ENCODE assay signal across 8 cellular contexts in the genomic region with DNA sequence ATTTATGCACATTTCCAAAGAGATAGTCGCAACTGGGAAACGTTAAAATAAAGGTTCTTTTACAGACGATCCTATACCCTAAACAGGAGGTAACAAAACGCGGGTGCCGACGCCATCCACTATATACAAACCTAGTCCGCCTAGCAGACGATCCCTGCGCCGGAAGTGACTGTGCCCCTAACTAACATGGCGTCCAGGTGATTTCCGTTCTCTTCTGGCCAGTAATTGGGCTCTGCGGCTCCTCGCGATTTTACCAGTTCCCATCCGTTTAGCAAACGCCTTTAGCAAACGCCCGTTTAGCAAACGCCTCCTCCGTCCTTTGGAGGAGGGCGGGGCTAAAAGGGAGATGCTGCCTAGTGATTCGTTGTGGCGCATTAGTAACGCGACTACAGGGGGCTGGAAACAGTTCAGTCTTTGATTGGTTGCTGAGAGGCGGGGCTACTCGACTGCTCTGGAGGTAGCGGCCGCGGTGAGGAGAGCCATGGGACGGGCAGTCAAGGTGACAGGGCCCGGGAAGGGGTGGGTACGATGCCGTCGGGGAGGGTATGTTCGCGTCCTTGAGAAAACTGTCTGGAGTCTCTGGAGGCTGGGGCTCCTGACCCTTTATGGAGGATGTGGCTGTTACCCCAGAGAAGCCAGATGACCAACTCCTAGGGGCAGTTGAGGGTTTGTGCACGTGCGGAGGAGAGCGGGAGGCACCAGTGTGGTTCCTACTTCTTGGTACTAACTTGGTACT.
A peak's percentile ranks its signal among the peaks of the same experiment; 100 is the strongest.
DNase-seq lines count a peak whose midpoint lies in the region; ATAC-seq and TF ChIP-seq lines count a peak whose summit lies in the region.

A gene (plus strand): TSS at position 405 of the 736 bp plus-strand sequence. CDS start 77 bp downstream, at position 482.

- DNase-seq in AG09319 (ENCODE audit: extremely low read depth, low read depth): peak; percentile 94
- peak; percentile 98 for DNase-seq in NCI-H446 treated with DMSO at 0.1 percent for 48 hours (lab: John Stamatoyannopoulos, UW)
- DNase-seq in cerebellar nuclear complex (lab: John Stamatoyannopoulos, UW): peak; percentile 97
- DNase-seq in islet precursor cell: peak; percentile 100
- peak; percentile 92 to 94 (median 94) for DNase-seq in stimulated activated CD4-positive, alpha-beta T cell treated with anti-CD3 and anti-CD28 coated beads, Interleukin-12 subunit alpha, Interleukin-12 subunit beta, amount 100 ng/mL, for 48 hours (ENCODE audit: low read depth in 2 of 3, low spot score in 1 of 3)

- TF ChIP-seq CTCF in AG09319 (IDR thresholded peaks at IDR 0.05; ENCODE audit: low read depth, low read length): no peak; the same call in none of the 2 replicates

- ATAC-seq in GM19035 (IDR thresholded peaks at IDR 0.05; ENCODE audit: unreplicated experiment) (peak; percentile 99), HG03354 (IDR thresholded peaks at IDR 0.05; ENCODE audit: poor library complexity, severe bottlenecking, unreplicated experiment) (peak; percentile 98)
- peak; percentile 97 for ATAC-seq in activated CD4-positive, CD25-positive, alpha-beta regulatory T cell treated with anti-CD3 and anti-CD28 coated beads, Interleukin-2, amount 50 U/mL, for 24 hours

Comparison
In these comparisons a context has a peak if more than half of its experiments do, and no peak if none do; other contexts are left out.
1. Peak in every context shown above with its lines: DNase-seq and ATAC-seq.